Comparison of ENCODE assay signal across 22 cellular contexts in genomic region chr5:59371525-59372138, GRCh38.
DNase-seq lines count a peak whose midpoint lies in the region; ATAC-seq, FAIRE-seq and TF ChIP-seq lines count a peak whose summit lies in the region.
"Had no signal": no experiment of that assay in that cellular context is flagged by ENCODE, and none has a peak within 500 bp of the region (broad histone marks: within the 10 kb centered on the region; RNA-seq: fewer than 3 reads in every experiment).

No MANE protein-coding gene starts in this region.

- no peaks in the 10 kb centered on the region for H3K27me3 ChIP-seq in GM12878 (replicated peaks in 1 of 2; ENCODE audit: control insufficient read depth in 2 of 2, insufficient read depth in 2 of 2, low read length in 1 of 2)
- H3K27me3 ChIP-seq: BLaER1 had no signal

- H3K27me3 Mint-ChIP-seq in activated naive CD8-positive, alpha-beta T cell treated with anti-CD3 and anti-CD28 coated beads, Interleukin-2, amount 50 U/mL, for 24 hours = peaks cover 7% of the 10 kb centered on the region
- peaks cover 10% of the 10 kb centered on the region for H3K27me3 Mint-ChIP-seq in activated naive CD8-positive, alpha-beta T cell treated with anti-CD3 and anti-CD28 coated beads for 36 hours

- H3K27ac Mint-ChIP-seq in activated naive CD8-positive, alpha-beta T cell treated with anti-CD3 and anti-CD28 coated beads, Interleukin-2, amount 50 U/mL, for 24 hours = no peak overlapping the region
- H3K27ac Mint-ChIP-seq in activated naive CD8-positive, alpha-beta T cell treated with anti-CD3 and anti-CD28 coated beads for 36 hours = no peak overlapping the region
- H3K27ac Mint-ChIP-seq: CD4-positive, alpha-beta memory T cell; GM23338 had no signal

- no peak for TF ChIP-seq RAD21 in GM12878 (IDR thresholded peaks at IDR 0.05; ENCODE audit: insufficient read depth, low read depth, low read length)

- peaks cover 4% of the 10 kb centered on the region for H3K4me1 Mint-ChIP-seq in activated naive CD8-positive, alpha-beta T cell treated with anti-CD3 and anti-CD28 coated beads, Interleukin-2, amount 50 U/mL, for 24 hours
- peaks cover 4% of the 10 kb centered on the region for H3K4me1 Mint-ChIP-seq in activated naive CD8-positive, alpha-beta T cell treated with anti-CD3 and anti-CD28 coated beads for 36 hours

- no peak for TF ChIP-seq EP300 in GM12878 (IDR thresholded peaks at IDR 0.05; ENCODE audit: borderline replicate concordance in 1 of 2, control insufficient read depth in 1 of 2, low read depth in 2 of 2, low read length in 2 of 2)

- H4K20me1 ChIP-seq in GM12878 (ENCODE audit: control insufficient read depth, insufficient read depth) = no peaks in the 10 kb centered on the region
- H4K20me1 ChIP-seq: BLaER1 had no signal

- H2AFZ ChIP-seq in GM12878 (ENCODE audit: control insufficient read depth, low read depth, low read length) = no peak overlapping the region
- H2AFZ ChIP-seq: GM23338 had no signal

- no peaks in the 10 kb centered on the region for H3K4me1 ChIP-seq in GM12878 (ENCODE audit: control insufficient read depth, insufficient read depth, low read length)
- H3K4me1 ChIP-seq: BLaER1 had no signal

- no peak for FAIRE-seq in GM12878 (lab: Jason Lieb, UNC)

- no peaks in the 10 kb centered on the region for H3K79me2 ChIP-seq in GM12878 (ENCODE audit: control insufficient read depth, insufficient read depth, low read length)

- no peak overlapping the region for H3K4me3 ChIP-seq in GM12878
- H3K4me3 ChIP-seq: BLaER1, GM23338 had no signal

- intact Hi-C loops in GM12878 (cut with micrococcal nuclease; ENCODE audit: unreplicated experiment) = no loop called here

- RAD21 ChIA-PET in GM12878 (lab: Charles Lee; ENCODE audit: unreplicated experiment) = interaction anchor here (2.5 kb wide), 1 partner anchor 9 kb away, joined by 8 read pairs; no protein-coding TSS in a partner anchor

- peak; percentile 57 for ATAC-seq in activated naive CD8-positive, alpha-beta T cell treated with anti-CD3 and anti-CD28 coated beads, Interleukin-2, amount 50 U/mL, for 24 hours
- ATAC-seq in GM21529 (IDR thresholded peaks at IDR 0.05; ENCODE audit: unreplicated experiment) (peak; percentile 83), GM12878 (peak; percentile 71), HG03135 (IDR thresholded peaks at IDR 0.05; ENCODE audit: unreplicated experiment) (no peak)
- ATAC-seq: GM23338, HCT116 had no signal

- 20% methylated on average over 4 of the region's 4 CpGs for WGBS in GM12878 (ENCODE audit: insufficient coverage, insufficient replicate concordance, low lambda C conversion rate, missing lambda C conversion rate)

- in situ Hi-C loops in GM12878 (cut with MboI) = loop anchor here (10.0 kb wide), 1 partner anchor 477 kb away; no protein-coding TSS in a partner anchor
- in situ Hi-C loops in GM13977 (cut with MboI; ENCODE audit: low pct_unique_long_range_greater_than_20kb, low sequenced_read_pairs, unreplicated experiment) = loop anchor here (10.0 kb wide), 1 partner anchor 187 kb away; no protein-coding TSS in a partner anchor

- H3K36me3 Mint-ChIP-seq in activated naive CD8-positive, alpha-beta T cell treated with anti-CD3 and anti-CD28 coated beads, Interleukin-2, amount 50 U/mL, for 24 hours (ENCODE audit: low read depth) = no peaks in the 10 kb centered on the region
- H3K36me3 Mint-ChIP-seq in activated naive CD8-positive, alpha-beta T cell treated with anti-CD3 and anti-CD28 coated beads for 36 hours = peaks cover 9% of the 10 kb centered on the region
- H3K36me3 Mint-ChIP-seq: CD4-positive, alpha-beta memory T cell had no signal

- H3K4me2 ChIP-seq in GM12878 (ENCODE audit: control insufficient read depth, insufficient read depth) = no peak overlapping the region
- H3K4me2 ChIP-seq: BLaER1, GM23338, KMS-11 had no signal

- H3K4me3 Mint-ChIP-seq in activated naive CD8-positive, alpha-beta T cell treated with anti-CD3 and anti-CD28 coated beads, Interleukin-2, amount 50 U/mL, for 24 hours = no peak overlapping the region
- H3K4me3 Mint-ChIP-seq in activated naive CD8-positive, alpha-beta T cell treated with anti-CD3 and anti-CD28 coated beads for 36 hours = no peak overlapping the region
- H3K4me3 Mint-ChIP-seq: CD4-positive, alpha-beta memory T cell; GM23338 had no signal

- POLR2A ChIA-PET in GM12878 (lab: Charles Lee) = no interaction called here

- SMC1A ChIA-PET in GM12878 (lab: Charles Lee; ENCODE audit: uncharacterized antibody, unreplicated experiment) = interaction anchor here (1.1 to 2.2 kb wide), 3 partner anchors 9 to 183 kb away, joined by 3 to 6 read pairs (median 3); no protein-coding TSS in a partner anchor

- CTCF ChIA-PET in GM12878 (lab: Yijun Ruan, JAX) = interaction anchor here (0.8 to 2.9 kb wide), 3 partner anchors 9 to 292 kb away, joined by 3 to 15 read pairs (median 10); no protein-coding TSS in a partner anchor

- no peak for DNase-seq in activated naive CD8-positive, alpha-beta T cell treated with anti-CD3 and anti-CD28 coated beads, Interleukin-2, amount 50 U/mL, for 24 hours
- no peak for DNase-seq in activated naive CD8-positive, alpha-beta T cell treated with anti-CD3 and anti-CD28 coated beads for 36 hours
- no peak for DNase-seq in GM12878 (ENCODE audit: low read depth, low spot score)
- no peak for DNase-seq in SW 1271 (lab: John Stamatoyannopoulos, UW)
- no peak for DNase-seq in GM13977 (ENCODE audit: low spot score)
- DNase-seq: CD4-positive, alpha-beta memory T cell; DMS153; GDM1; MV-4-11; NCI-H187; NCI-H2107; NCI-H524; NCI-H82; OCI-M1; Right ventricle myocardium superior had no signal

- no TSS peak for BruUV-seq in GM12878 (replicated peaks; lab: Mats Ljungman, UMichigan)

- no peak overlapping the region for H3K9ac ChIP-seq in GM12878 (ENCODE audit: control insufficient read depth, insufficient read depth, low read length)
- H3K9ac ChIP-seq: BLaER1, KMS-11 had no signal

- no peak for TF ChIP-seq POLR2A in GM12878 (IDR thresholded peaks at IDR 0.05; ENCODE audit: low read depth, low read length)

- no peak overlapping the region for H3K27ac ChIP-seq in GM12878 (ENCODE audit: control insufficient read depth, insufficient read depth)
- H3K27ac ChIP-seq: BLaER1, HL-60, KMS-11 had no signal

- H3K36me3 ChIP-seq in GM12878 (ENCODE audit: control insufficient read depth in 2 of 2, insufficient read depth in 2 of 2, low read length in 1 of 2) = no peaks in the 10 kb centered on the region
- H3K36me3 ChIP-seq: BLaER1 had no signal

- TF ChIP-seq CTCF in GM12878 (IDR thresholded peaks at IDR 0.05 in 2 of 3, conservative IDR thresholded peaks at IDR 0.05 in 1 of 3; ENCODE audit: control insufficient read depth in 2 of 3, extremely low read depth in 1 of 3, insufficient read depth in 1 of 3, low read depth in 3 of 3, low read length in 3 of 3) = no peak
- no peak for TF ChIP-seq CTCF in GM13977 (IDR thresholded peaks at IDR 0.05; ENCODE audit: extremely low read depth, insufficient read depth, missing control alignments)

- H3K9me3 ChIP-seq in GM12878 (replicated peaks; ENCODE audit: control insufficient read depth, insufficient read depth, low read length) = no peaks in the 10 kb centered on the region; the same call in 1 of the 3 replicates

- H3K9me3 Mint-ChIP-seq in activated naive CD8-positive, alpha-beta T cell treated with anti-CD3 and anti-CD28 coated beads, Interleukin-2, amount 50 U/mL, for 24 hours = peaks cover 23% of the 10 kb centered on the region
- H3K9me3 Mint-ChIP-seq in activated naive CD8-positive, alpha-beta T cell treated with anti-CD3 and anti-CD28 coated beads for 36 hours = peaks cover 17% of the 10 kb centered on the region

TF ChIP-seq in GM12878, 131 proteins besides CTCF, POLR2A, EP300 and RAD21:
- TF ChIP-seq CHD4 (IDR thresholded peaks at IDR 0.05) (no peak), ATF2 (IDR thresholded peaks at IDR 0.05; ENCODE audit: low read length) (peak; percentile 50; the same call in 1 of the 2 replicates), DPF2 (IDR thresholded peaks at IDR 0.05) (0 out of 2 replicates have a peak, but pooled peaks have one; percentile 28), RUNX3 (IDR thresholded peaks at IDR 0.05; ENCODE audit: low read length) (peak; percentile 41; the same call in 1 of the 2 replicates), HDAC6 (IDR thresholded peaks at IDR 0.05; ENCODE audit: unreplicated experiment) (no peak), NFIC (IDR thresholded peaks at IDR 0.05; ENCODE audit: low read depth, low read length) (peak; percentile 66; the same call in 1 of the 2 replicates), JUNB (IDR thresholded peaks at IDR 0.05) (peak; percentile 82)
